12 cellular contexts compared by ENCODE assay signal in the genomic region with DNA sequence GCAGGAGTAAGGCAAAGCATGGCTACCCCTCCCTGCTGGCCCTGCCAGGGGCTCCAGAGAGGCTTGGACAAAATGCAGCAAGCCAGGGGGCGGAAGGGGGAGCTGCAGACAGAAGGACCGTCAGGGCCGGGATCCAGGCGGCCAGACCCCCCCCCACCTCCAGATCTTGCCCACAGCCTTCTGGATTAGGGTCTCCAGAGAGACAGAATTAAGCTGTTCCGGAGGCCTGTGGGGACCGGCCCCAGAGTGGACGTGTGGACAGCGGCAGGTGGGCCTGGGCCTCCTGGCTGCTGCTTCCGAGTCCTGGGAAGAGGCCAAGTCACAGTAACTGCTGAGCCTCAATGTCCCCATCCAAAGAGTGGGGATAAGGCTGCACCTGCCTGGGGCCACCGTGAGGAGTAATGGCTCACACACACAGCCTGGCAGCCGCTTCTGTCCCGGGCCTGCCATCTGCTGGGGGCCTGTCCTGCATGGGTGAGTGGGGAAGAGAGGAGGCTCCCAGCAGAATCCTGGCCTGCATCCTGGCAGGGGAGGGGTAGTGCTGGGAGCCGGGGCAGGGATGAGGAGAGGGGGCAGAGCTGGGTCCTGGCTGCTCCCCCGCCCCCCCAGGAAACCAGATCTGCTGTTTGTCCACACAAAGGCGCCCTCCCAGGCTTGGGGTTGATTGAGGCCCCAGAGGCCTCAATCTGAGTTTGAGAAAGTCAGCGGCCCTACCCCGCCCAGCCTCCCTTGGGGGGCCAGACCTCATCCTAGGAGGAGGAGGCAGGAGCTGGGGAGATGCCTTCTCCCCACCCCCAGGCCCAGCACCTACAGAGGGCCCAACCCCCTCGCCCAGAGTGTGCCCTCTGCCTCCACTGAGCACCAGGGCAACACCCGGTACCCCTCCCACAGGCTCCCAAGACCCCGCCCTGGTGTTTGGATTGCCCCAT. TPM values are rescaled to one million over a fixed set of nuclear protein-coding genes. Genes with fewer than 3 reads are reported as not detected.
DNase-seq lines count a peak whose midpoint lies in the region; ATAC-seq, FAIRE-seq and TF ChIP-seq lines count a peak whose summit lies in the region.
"Had no signal": no experiment of that assay in that cellular context is flagged by ENCODE, and none has a peak within 500 bp of the region (broad histone marks: within the 10 kb centered on the region; RNA-seq: fewer than 3 reads in every experiment).

No MANE protein-coding gene starts in this region.

- no peak overlapping the region for H3K9ac ChIP-seq in HepG2 (ENCODE audit: insufficient read depth, low read depth, low read length)

- H3K4me3 ChIP-seq in coronary artery (peak overlapping the region; percentile 85), HepG2 (replicated peaks in 1 of 3; ENCODE audit: insufficient read depth in 1 of 3, low read depth in 2 of 3, low read length in 3 of 3) (no peak overlapping the region), upper lobe of right lung (peak overlapping the region; percentile 69)

- no peak for FAIRE-seq in HepG2 (lab: Jason Lieb, UNC)
- FAIRE-seq: H54 had no signal

- H3K79me2 ChIP-seq in HepG2 (ENCODE audit: insufficient read depth, low read length) = peaks cover 38% of the 10 kb centered on the region

- no peak overlapping the region for H2AFZ ChIP-seq in HepG2 (ENCODE audit: low read length)

- H3K9me3 ChIP-seq in HepG2 (ENCODE audit: low read length) = no peaks in the 10 kb centered on the region
- H3K9me3 ChIP-seq in upper lobe of right lung = no peaks in the 10 kb centered on the region

- intact Hi-C loops in HepG2 (cut with micrococcal nuclease; ENCODE audit: unreplicated experiment) (loop anchor here (10.0 kb wide), 1 partner anchor 1602 kb away; a partner anchor contains a TSS), upper lobe of right lung (cut with DNase I) (no loop called here)

- H3K4me1 ChIP-seq in HepG2 (ENCODE audit: insufficient read depth, low read length) (peaks cover 59% of the 10 kb centered on the region), upper lobe of right lung (peaks cover 66% of the 10 kb centered on the region)

- in situ Hi-C loops in HepG2 (cut with HindIII; ENCODE audit: extremely low pct_ligation_motif_present, low pct_unique_long_range_greater_than_20kb) = no loop called here

- peaks cover 18 to 24% of the 10 kb centered on the region in 2 experiments for H3K36me3 ChIP-seq in HepG2 (replicated peaks in 1 of 2; ENCODE audit: control insufficient read depth in 1 of 2, insufficient read depth in 2 of 2, low read length in 2 of 2)
- H3K36me3 ChIP-seq in upper lobe of right lung = no peaks in the 10 kb centered on the region

- WGBS in HepG2 (ENCODE audit: low lambda C conversion rate) = 93% methylated on average over 19 of the region's 20 CpGs

- BruUV-seq in HepG2 (replicated peaks; lab: Mats Ljungman, UMichigan) = no TSS peak

- DNase-seq in NCI-H82 (lab: John Stamatoyannopoulos, UW) (peak; percentile 65), NCI-H82 treated with DMSO at 0.1 percent for 48 hours (lab: John Stamatoyannopoulos, UW; ENCODE audit: unreplicated experiment) (no peak), coronary artery (ENCODE audit: low spot score) (peak; percentile 76), HepG2 (ENCODE audit: low spot score) (no peak), upper lobe of right lung (peak; percentile 63), NCI-H128 (lab: John Stamatoyannopoulos, UW; ENCODE audit: unreplicated experiment) (no peak)
- no peak for DNase-seq in activated effector memory CD4-positive, alpha-beta T cell treated with Interleukin-2 at 50 U/mL for 16 hours
- DNase-seq: erythroblast, occipital lobe had no signal

- no peak overlapping the region for H3K4me2 ChIP-seq in HepG2 (ENCODE audit: low read depth, low read length)

- no peak for TF ChIP-seq EP300 in HepG2 (IDR thresholded peaks at IDR 0.05; ENCODE audit: low read depth in 2 of 2, low read length in 2 of 2)
- no peak for TF ChIP-seq EP300 in HepG2 (CRISPR knock-in tag; IDR thresholded peaks at IDR 0.05; ENCODE audit: borderline replicate concordance)

- ATAC-seq in HepG2 (no peak), upper lobe of right lung (no peak), GM21360 (IDR thresholded peaks at IDR 0.05; ENCODE audit: unreplicated experiment) (no peak)

- POLR2A ChIA-PET in HepG2 (lab: Yijun Ruan, JAX) = interaction anchor here (0.7 to 10.1 kb wide), 4 partner anchors 13 to 57 kb away, joined by 3 to 187 read pairs (median 52); a partner anchor contains a TSS

- TF ChIP-seq POLR2A in HepG2 (IDR thresholded peaks at IDR 0.05; ENCODE audit: insufficient read depth in 1 of 2, low read depth in 2 of 2, low read length in 2 of 2) = no peak

- TF ChIP-seq CTCF in coronary artery (IDR thresholded peaks at IDR 0.05) (no peak), HepG2 (CRISPR knock-in tag; IDR thresholded peaks at IDR 0.05) (peak; percentile 14; the same call in 1 of the 2 replicates), upper lobe of right lung (IDR thresholded peaks at IDR 0.05) (no peak)

- H4K20me1 ChIP-seq in HepG2 (ENCODE audit: insufficient read depth, low read length) = peaks cover 30% of the 10 kb centered on the region

- TF ChIP-seq RAD21 in HepG2 (CRISPR knock-in tag; IDR thresholded peaks at IDR 0.05) = no peak

- CTCF ChIA-PET in HepG2 (lab: Yijun Ruan, JAX; ENCODE audit: low intra/inter-chr PET ratio, low total read pairs) = interaction anchor here (1.1 kb wide), 1 partner anchor 14 kb away, joined by 3 read pairs; no protein-coding TSS in a partner anchor

- H3K27me3 ChIP-seq in HepG2 (ENCODE audit: control insufficient read depth in 1 of 2, insufficient read depth in 2 of 2, low read length in 2 of 2) (no peaks in the 10 kb centered on the region), upper lobe of right lung (no peaks in the 10 kb centered on the region)

- H3K27ac ChIP-seq in coronary artery (peak overlapping the region; percentile 94 to 95), HepG2 (ENCODE audit: extremely low read length, insufficient read depth, low read length) (peak overlapping the region; percentile 5), upper lobe of right lung (peak overlapping the region; percentile 72)
- H3K27ac ChIP-seq: 22Rv1 had no signal

RNA-seq across cellular contexts. Expression of a gene that starts 3.9 kb away (rescaled TPM):
- total RNA-seq in HepG2 (2016; rRNA removed; fragmentation: Illumina TruSeq; extraction: Trizol) (28.5 and 44.7 TPM in 2 replicates), upper lobe of right lung (279 TPM)
- total RNA-seq in HepG2 (2016; cell fraction: cytosol; rRNA removed; fragmentation: Illumina TruSeq; extraction: Trizol; ENCODE audit: low read depth) = 32.2 and 40.1 TPM in 2 replicates
- 24.0 and 53.5 TPM in 2 replicates for total RNA-seq in HepG2 (2016; cell fraction: insoluble cytoplasmic fraction; rRNA removed; fragmentation: Illumina TruSeq; extraction: Trizol)
- total RNA-seq in HepG2 (2016; cell fraction: membrane; rRNA removed; fragmentation: Illumina TruSeq; extraction: Trizol) = 23.5 and 24.2 TPM in 2 replicates
- 108 and 131 TPM in 2 replicates for total RNA-seq in HepG2 (2016; cell fraction: nucleus; rRNA removed; fragmentation: Illumina TruSeq; extraction: Trizol)
- polyA plus RNA-seq in HepG2 (2011; rRNA removed) = 21.0 and 22.7 TPM in 2 replicates
- 9.5 and 17.6 TPM in 2 replicates for polyA plus RNA-seq in HepG2 (2011; cell fraction: cytosol; rRNA removed)
- 504 and 754 TPM in 2 replicates for polyA plus RNA-seq in HepG2 (2011; cell fraction: nucleus; rRNA removed)
- 96.2 and 135 TPM in 2 replicates for polyA plus RNA-seq in HepG2 (2012)
- 12.5 and 12.7 TPM in 2 replicates for polyA plus RNA-seq in HepG2 (2016; cell fraction: cytosol; fragmentation: Illumina TruSeq; extraction: Trizol; ENCODE audit: low read depth)
- 34.3 and 49.3 TPM in 2 replicates for polyA plus RNA-seq in HepG2 (2016; cell fraction: insoluble cytoplasmic fraction; fragmentation: Illumina TruSeq; extraction: Trizol; ENCODE audit: low read depth)
- 14.2 and 17.2 TPM in 2 replicates for polyA plus RNA-seq in HepG2 (2016; cell fraction: membrane; fragmentation: Illumina TruSeq; extraction: Trizol; ENCODE audit: low read depth)
- polyA plus RNA-seq in HepG2 (2016; cell fraction: nucleus; fragmentation: Illumina TruSeq; extraction: Trizol; ENCODE audit: insufficient read depth, low read depth) = 598 and 620 TPM in 2 replicates
- 26.2 and 35.7 TPM in 2 replicates for polyA minus RNA-seq in HepG2 (2011; rRNA and poly(A)+ RNA removed; ENCODE audit: low replicate concordance)
- polyA minus RNA-seq in HepG2 (2011; cell fraction: cytosol; rRNA and poly(A)+ RNA removed) = 23.2 and 27.1 TPM in 2 replicates
- polyA minus RNA-seq in HepG2 (2011; cell fraction: nucleus; rRNA and poly(A)+ RNA removed) = 70.0 and 71.2 TPM in 2 replicates

RNA-seq across cellular contexts. Expression of a gene that starts 23.6 kb away (rescaled TPM):
- 2,584 and 2,647 TPM in 2 replicates for total RNA-seq in HepG2 (2016; rRNA removed; fragmentation: Illumina TruSeq; extraction: Trizol)
- total RNA-seq in HepG2 (2016; cell fraction: cytosol; rRNA removed; fragmentation: Illumina TruSeq; extraction: Trizol; ENCODE audit: low read depth) = 3,497 and 3,511 TPM in 2 replicates
- 2,606 and 2,768 TPM in 2 replicates for total RNA-seq in HepG2 (2016; cell fraction: insoluble cytoplasmic fraction; rRNA removed; fragmentation: Illumina TruSeq; extraction: Trizol)
- total RNA-seq in HepG2 (2016; cell fraction: membrane; rRNA removed; fragmentation: Illumina TruSeq; extraction: Trizol) = 4,939 and 5,761 TPM in 2 replicates
- 1,156 and 1,166 TPM in 2 replicates for total RNA-seq in HepG2 (2016; cell fraction: nucleus; rRNA removed; fragmentation: Illumina TruSeq; extraction: Trizol)
- polyA plus RNA-seq in HepG2 (2011; rRNA removed) = 9,925 and 11,063 TPM in 2 replicates
- polyA plus RNA-seq in HepG2 (2011; cell fraction: cytosol; rRNA removed) = 11,031 and 15,081 TPM in 2 replicates
- polyA plus RNA-seq in HepG2 (2011; cell fraction: nucleus; rRNA removed) = 5,156 and 5,267 TPM in 2 replicates
- polyA plus RNA-seq in HepG2 (2012) = 6,658 and 8,852 TPM in 2 replicates
- polyA plus RNA-seq in HepG2 (2016; cell fraction: cytosol; fragmentation: Illumina TruSeq; extraction: Trizol; ENCODE audit: low read depth) = 5,362 and 5,590 TPM in 2 replicates
- polyA plus RNA-seq in HepG2 (2016; cell fraction: insoluble cytoplasmic fraction; fragmentation: Illumina TruSeq; extraction: Trizol; ENCODE audit: low read depth) = 3,197 and 3,428 TPM in 2 replicates
- 5,998 and 6,820 TPM in 2 replicates for polyA plus RNA-seq in HepG2 (2016; cell fraction: membrane; fragmentation: Illumina TruSeq; extraction: Trizol; ENCODE audit: low read depth)
- polyA plus RNA-seq in HepG2 (2016; cell fraction: nucleus; fragmentation: Illumina TruSeq; extraction: Trizol; ENCODE audit: insufficient read depth, low read depth) = 2,753 and 2,989 TPM in 2 replicates
- polyA minus RNA-seq in HepG2 (2011; rRNA and poly(A)+ RNA removed; ENCODE audit: low replicate concordance) = 2,340 and 3,999 TPM in 2 replicates
- polyA minus RNA-seq in HepG2 (2011; cell fraction: cytosol; rRNA and poly(A)+ RNA removed) = 1,154 and 1,167 TPM in 2 replicates
- 809 and 896 TPM in 2 replicates for polyA minus RNA-seq in HepG2 (2011; cell fraction: nucleus; rRNA and poly(A)+ RNA removed)
- total RNA-seq in upper lobe of right lung = 1,050 TPM

RNA-seq across cellular contexts. Expression of a gene that starts 43.8 kb away (rescaled TPM):
- total RNA-seq in HepG2 (2016; rRNA removed; fragmentation: Illumina TruSeq; extraction: Trizol) (9.7 and 10.2 TPM in 2 replicates), upper lobe of right lung (4.1 TPM)
- total RNA-seq in HepG2 (2016; cell fraction: cytosol; rRNA removed; fragmentation: Illumina TruSeq; extraction: Trizol; ENCODE audit: low read depth) = 3.4 and 4.0 TPM in 2 replicates
- 9.2 and 9.3 TPM in 2 replicates for total RNA-seq in HepG2 (2016; cell fraction: insoluble cytoplasmic fraction; rRNA removed; fragmentation: Illumina TruSeq; extraction: Trizol)
- total RNA-seq in HepG2 (2016; cell fraction: membrane; rRNA removed; fragmentation: Illumina TruSeq; extraction: Trizol) = 13.2 and 14.3 TPM in 2 replicates
- total RNA-seq in HepG2 (2016; cell fraction: nucleus; rRNA removed; fragmentation: Illumina TruSeq; extraction: Trizol) = 5.6 and 7.3 TPM in 2 replicates
- polyA plus RNA-seq in HepG2 (2011; rRNA removed) = 5.2 and 5.9 TPM in 2 replicates
- polyA plus RNA-seq in HepG2 (2011; cell fraction: cytosol; rRNA removed) = 4.8 and 5.4 TPM in 2 replicates
- polyA plus RNA-seq in HepG2 (2011; cell fraction: nucleus; rRNA removed) = 6.8 and 7.6 TPM in 2 replicates
- 4.7 and 5.4 TPM in 2 replicates for polyA plus RNA-seq in HepG2 (2012)
- polyA plus RNA-seq in HepG2 (2016; cell fraction: cytosol; fragmentation: Illumina TruSeq; extraction: Trizol; ENCODE audit: low read depth) = 7.5 and 8.3 TPM in 2 replicates
- 20.6 and 26.7 TPM in 2 replicates for polyA plus RNA-seq in HepG2 (2016; cell fraction: insoluble cytoplasmic fraction; fragmentation: Illumina TruSeq; extraction: Trizol; ENCODE audit: low read depth)
- polyA plus RNA-seq in HepG2 (2016; cell fraction: membrane; fragmentation: Illumina TruSeq; extraction: Trizol; ENCODE audit: low read depth) = 20.0 and 22.1 TPM in 2 replicates
- 18.8 and 19.3 TPM in 2 replicates for polyA plus RNA-seq in HepG2 (2016; cell fraction: nucleus; fragmentation: Illumina TruSeq; extraction: Trizol; ENCODE audit: insufficient read depth, low read depth)
- polyA minus RNA-seq in HepG2 (2011; rRNA and poly(A)+ RNA removed; ENCODE audit: low replicate concordance) = 5.3 and 6.3 TPM in 2 replicates
- 4.9 and 6.3 TPM in 2 replicates for polyA minus RNA-seq in HepG2 (2011; cell fraction: cytosol; rRNA and poly(A)+ RNA removed)
- 4.8 and 5.2 TPM in 2 replicates for polyA minus RNA-seq in HepG2 (2011; cell fraction: nucleus; rRNA and poly(A)+ RNA removed)

Comparison
In these comparisons a context has a peak if more than half of its experiments do, and no peak if none do; other contexts are left out.
1. DNase-seq: peak in NCI-H82 (single experiment), coronary artery (single experiment) and upper lobe of right lung (single experiment); none in NCI-H82 treated with DMSO at 0.1 percent for 48 hours (single experiment), HepG2 (single experiment), NCI-H128 (single experiment) and activated effector memory CD4-positive, alpha-beta T cell treated with Interleukin-2 at 50 U/mL for 16 hours (single experiment).
2. H3K27ac ChIP-seq: peak in every context shown above with its lines; median percentile 94 in coronary artery; 72 in upper lobe of right lung; 5 in HepG2.
3. H3K4me3 ChIP-seq: peak in coronary artery (single experiment) and upper lobe of right lung (single experiment); none in HepG2 (0 of 3).